In genomic region chr15:75840659-75841058, GRCh38 we compare ENCODE assay signal across 12 cellular contexts.
DNase-seq lines count a peak whose midpoint lies in the region; ATAC-seq, FAIRE-seq and TF ChIP-seq lines count a peak whose summit lies in the region.
"Had no signal": no experiment of that assay in that cellular context is flagged by ENCODE, and none has a peak within 500 bp of the region (broad histone marks: within the 10 kb centered on the region; RNA-seq: fewer than 3 reads in every experiment).

No MANE protein-coding gene starts in this region.

- no peak overlapping the region for H3K4me3 ChIP-seq in skeletal muscle cell (ENCODE audit: low read depth, low read length)
- H3K4me3 ChIP-seq: Peyer's patch had no signal

- no peak for TF ChIP-seq POLR2A in H54 (IDR thresholded peaks at IDR 0.05; ENCODE audit: low read depth, low read length)

- ATAC-seq in HG03175 (IDR thresholded peaks at IDR 0.05; ENCODE audit: unreplicated experiment) = no peak

- DNase-seq in H54 (ENCODE audit: insufficient read length, low spot score) (peak; percentile 31), amniotic stem cell (lab: John Stamatoyannopoulos, UW) (peak; percentile 15), foreskin melanocyte (peak; percentile 27), skeletal muscle cell (ENCODE audit: low read depth) (peak; percentile 51), COR-L47 (lab: John Stamatoyannopoulos, UW) (no peak), activated gamma-delta T cell (lab: John Stamatoyannopoulos, UW) (no peak)
- DNase-seq in activated CD4-positive, alpha-beta T cell treated with anti-CD3 and anti-CD28 coated beads, Interleukin-2, amount 50 U/mL, for 1 hour = no peak
- DNase-seq: activated CD4-positive, alpha-beta memory T cell treated with anti-CD3 and anti-CD28 coated beads for 36 hours; NCI-H1417 treated with DMSO at 0.1 percent for 48 hours; Peyer's patch; retina had no signal

- no peak for FAIRE-seq in H54 (lab: Jason Lieb, UNC)

Comparison
In these comparisons a context has a peak if more than half of its experiments do, and no peak if none do; other contexts are left out.
1. DNase-seq: peak in H54 (single experiment), amniotic stem cell (single experiment), foreskin melanocyte (single experiment) and skeletal muscle cell (single experiment); none in COR-L47 (single experiment), activated gamma-delta T cell (single experiment) and activated CD4-positive, alpha-beta T cell treated with anti-CD3 and anti-CD28 coated beads, Interleukin-2, amount 50 U/mL, for 1 hour (single experiment).